Comparison of ENCODE assay signal across 8 cellular contexts in genomic region chr4:148442830-148443549, GRCh38. TPM values are rescaled to one million over a fixed set of nuclear protein-coding genes. Genes with fewer than 3 reads are reported as not detected.
DNase-seq lines count a peak whose midpoint lies in the region; ATAC-seq and TF ChIP-seq lines count a peak whose summit lies in the region.

No MANE protein-coding gene starts in this region.

- peaks cover 27% of the 10 kb centered on the region for H3K27me3 Mint-ChIP-seq in activated T-cell treated with anti-CD3 and anti-CD28 coated beads, Interleukin-2, amount 50 U/mL, for 72 hours (ENCODE audit: low read depth)
- no peaks in the 10 kb centered on the region for H3K27me3 Mint-ChIP-seq in activated naive CD4-positive, alpha-beta T cell treated with anti-CD3 and anti-CD28 coated beads, Interleukin-2, amount 50 U/mL, for 24 hours

- intact Hi-C loops in left ventricle myocardium inferior (cut with micrococcal nuclease) (no loop called here), sciatic nerve (cut with DNase I) (no loop called here)

- no peak for DNase-seq in activated T-cell treated with anti-CD3 and anti-CD28 coated beads, Interleukin-2, amount 50 U/mL, for 72 hours
- no peak for DNase-seq in activated T-cell treated with anti-CD3 and anti-CD28 coated beads, Interleukin-2, amount 50 U/mL, for 1 hour
- DNase-seq in left ventricle myocardium inferior (peak; percentile 32), sciatic nerve (ENCODE audit: low spot score) (no peak)

- H3K27ac Mint-ChIP-seq in activated T-cell treated with anti-CD3 and anti-CD28 coated beads, Interleukin-2, amount 50 U/mL, for 72 hours: peak overlapping the region; percentile 91
- H3K27ac Mint-ChIP-seq in activated naive CD4-positive, alpha-beta T cell treated with anti-CD3 and anti-CD28 coated beads, Interleukin-2, amount 50 U/mL, for 24 hours: peak overlapping the region; percentile 99

- peaks cover 94% of the 10 kb centered on the region for H3K4me1 ChIP-seq in left ventricle myocardium inferior

- peak overlapping the region; percentile 92 for H3K27ac ChIP-seq in left ventricle myocardium inferior (replicated peaks)

- no peaks in the 10 kb centered on the region for H3K9me3 Mint-ChIP-seq in activated T-cell treated with anti-CD3 and anti-CD28 coated beads, Interleukin-2, amount 50 U/mL, for 72 hours
- no peaks in the 10 kb centered on the region for H3K9me3 Mint-ChIP-seq in activated naive CD4-positive, alpha-beta T cell treated with anti-CD3 and anti-CD28 coated beads, Interleukin-2, amount 50 U/mL, for 24 hours

- H3K4me3 Mint-ChIP-seq in activated T-cell treated with anti-CD3 and anti-CD28 coated beads, Interleukin-2, amount 50 U/mL, for 72 hours: peak overlapping the region; percentile 95 to 96
- H3K4me3 Mint-ChIP-seq in activated naive CD4-positive, alpha-beta T cell treated with anti-CD3 and anti-CD28 coated beads, Interleukin-2, amount 50 U/mL, for 24 hours: peak overlapping the region; percentile 99

- H3K36me3 Mint-ChIP-seq in activated T-cell treated with anti-CD3 and anti-CD28 coated beads, Interleukin-2, amount 50 U/mL, for 72 hours (ENCODE audit: insufficient read depth in 2 of 2): peaks cover 1 to 5% of the 10 kb centered on the region in 2 donors
- no peaks in the 10 kb centered on the region for H3K36me3 Mint-ChIP-seq in activated naive CD4-positive, alpha-beta T cell treated with anti-CD3 and anti-CD28 coated beads, Interleukin-2, amount 50 U/mL, for 24 hours

- no peaks in the 10 kb centered on the region for H3K36me3 ChIP-seq in left ventricle myocardium inferior

- H3K4me1 Mint-ChIP-seq in activated T-cell treated with anti-CD3 and anti-CD28 coated beads, Interleukin-2, amount 50 U/mL, for 72 hours (ENCODE audit: low read depth): peaks cover 40% of the 10 kb centered on the region
- H3K4me1 Mint-ChIP-seq in activated naive CD4-positive, alpha-beta T cell treated with anti-CD3 and anti-CD28 coated beads, Interleukin-2, amount 50 U/mL, for 24 hours: peaks cover 59% of the 10 kb centered on the region

- H3K4me3 ChIP-seq in left ventricle myocardium inferior: peak overlapping the region; percentile 90

- ATAC-seq in activated T-cell treated with anti-CD3 and anti-CD28 coated beads, Interleukin-2, amount 50 U/mL, for 72 hours (replicated peaks in 1 of 2): no peak
- ATAC-seq in HG03342 (IDR thresholded peaks at IDR 0.05; ENCODE audit: unreplicated experiment) (peak; percentile 2), sciatic nerve (peak; percentile 5), GM19035 (IDR thresholded peaks at IDR 0.05; ENCODE audit: unreplicated experiment) (no peak), HG03469 (IDR thresholded peaks at IDR 0.05; ENCODE audit: unreplicated experiment) (no peak)

- no peaks in the 10 kb centered on the region for H3K9me3 ChIP-seq in left ventricle myocardium inferior (replicated peaks)

- H3K27me3 ChIP-seq in left ventricle myocardium inferior (ENCODE audit: low read depth): no peaks in the 10 kb centered on the region

- no peak for TF ChIP-seq CTCF in left ventricle myocardium inferior (IDR thresholded peaks at IDR 0.05; ENCODE audit: borderline replicate concordance)

RNA-seq across cellular contexts. Expression of gene NR3C2, which starts 0.8 kb away (rescaled TPM):
- total RNA-seq in activated T-cell treated with anti-CD3 and anti-CD28 coated beads, Interleukin-2, amount 50 U/mL, for 72 hours: 1 to 10 TPM; 6.2 to 8.0 TPM
- total RNA-seq in left ventricle myocardium inferior: 23.9 TPM
- total RNA-seq in sciatic nerve: 26.2 TPM

Comparison
In these comparisons a context has a peak if more than half of its experiments do, and no peak if none do; other contexts are left out.
1. ATAC-seq: peak in HG03342 (single experiment) and sciatic nerve (single experiment); none in activated T-cell treated with anti-CD3 and anti-CD28 coated beads, Interleukin-2, amount 50 U/mL, for 72 hours (0 of 2), GM19035 (single experiment) and HG03469 (single experiment).